ENCODE assay signal across 1 cellular context in the genomic region with DNA sequence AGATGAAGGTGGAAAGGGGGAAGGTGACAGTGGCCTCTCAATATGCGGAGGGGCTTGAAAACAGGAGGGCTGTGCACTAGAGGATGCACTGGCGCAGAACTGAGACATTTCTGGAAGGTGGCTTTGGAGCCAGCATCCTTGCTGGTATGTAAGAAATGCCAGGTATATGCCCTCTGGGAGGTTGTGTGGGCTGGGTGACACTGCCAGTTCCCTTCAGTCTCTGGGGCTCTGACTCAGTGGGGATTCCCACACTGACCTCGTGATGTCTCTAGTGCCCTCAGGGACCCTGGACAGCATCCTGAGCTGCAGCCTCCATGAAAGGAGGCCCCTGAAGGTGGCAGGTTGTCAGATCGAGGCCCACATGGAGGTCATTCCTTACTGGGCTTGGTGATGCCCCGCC.
TF ChIP-seq lines count a peak whose summit lies in the region.

No MANE protein-coding gene starts in this region.

TF ChIP-seq in GM12878, 131 proteins besides CTCF, POLR2A, EP300 and RAD21 (continued from another document):
- TF ChIP-seq, protein P1, sequence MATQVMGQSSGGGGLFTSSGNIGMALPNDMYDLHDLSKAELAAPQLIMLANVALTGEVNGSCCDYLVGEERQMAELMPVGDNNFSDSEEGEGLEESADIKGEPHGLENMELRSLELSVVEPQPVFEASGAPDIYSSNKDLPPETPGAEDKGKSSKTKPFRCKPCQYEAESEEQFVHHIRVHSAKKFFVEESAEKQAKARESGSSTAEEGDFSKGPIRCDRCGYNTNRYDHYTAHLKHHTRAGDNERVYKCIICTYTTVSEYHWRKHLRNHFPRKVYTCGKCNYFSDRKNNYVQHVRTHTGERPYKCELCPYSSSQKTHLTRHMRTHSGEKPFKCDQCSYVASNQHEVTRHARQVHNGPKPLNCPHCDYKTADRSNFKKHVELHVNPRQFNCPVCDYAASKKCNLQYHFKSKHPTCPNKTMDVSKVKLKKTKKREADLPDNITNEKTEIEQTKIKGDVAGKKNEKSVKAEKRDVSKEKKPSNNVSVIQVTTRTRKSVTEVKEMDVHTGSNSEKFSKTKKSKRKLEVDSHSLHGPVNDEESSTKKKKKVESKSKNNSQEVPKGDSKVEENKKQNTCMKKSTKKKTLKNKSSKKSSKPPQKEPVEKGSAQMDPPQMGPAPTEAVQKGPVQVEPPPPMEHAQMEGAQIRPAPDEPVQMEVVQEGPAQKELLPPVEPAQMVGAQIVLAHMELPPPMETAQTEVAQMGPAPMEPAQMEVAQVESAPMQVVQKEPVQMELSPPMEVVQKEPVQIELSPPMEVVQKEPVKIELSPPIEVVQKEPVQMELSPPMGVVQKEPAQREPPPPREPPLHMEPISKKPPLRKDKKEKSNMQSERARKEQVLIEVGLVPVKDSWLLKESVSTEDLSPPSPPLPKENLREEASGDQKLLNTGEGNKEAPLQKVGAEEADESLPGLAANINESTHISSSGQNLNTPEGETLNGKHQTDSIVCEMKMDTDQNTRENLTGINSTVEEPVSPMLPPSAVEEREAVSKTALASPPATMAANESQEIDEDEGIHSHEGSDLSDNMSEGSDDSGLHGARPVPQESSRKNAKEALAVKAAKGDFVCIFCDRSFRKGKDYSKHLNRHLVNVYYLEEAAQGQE (IDR thresholded peaks at IDR 0.05; ENCODE audit: low read depth, low read length), result peak; percentile 40; the same call in 1 of the 2 replicates
- no peak for TF ChIP-seq SMAD1 (IDR thresholded peaks at IDR 0.05; ENCODE audit: low read depth, partially characterized antibody)
- TF ChIP-seq NFIC (IDR thresholded peaks at IDR 0.05; ENCODE audit: low read depth, low read length), result no peak
- no peak for TF ChIP-seq SREBF1 (IDR thresholded peaks at IDR 0.05; ENCODE audit: low read length)
- no peak for TF ChIP-seq IKZF1 (conservative IDR thresholded peaks at IDR 0.05)
